In the genomic region with DNA sequence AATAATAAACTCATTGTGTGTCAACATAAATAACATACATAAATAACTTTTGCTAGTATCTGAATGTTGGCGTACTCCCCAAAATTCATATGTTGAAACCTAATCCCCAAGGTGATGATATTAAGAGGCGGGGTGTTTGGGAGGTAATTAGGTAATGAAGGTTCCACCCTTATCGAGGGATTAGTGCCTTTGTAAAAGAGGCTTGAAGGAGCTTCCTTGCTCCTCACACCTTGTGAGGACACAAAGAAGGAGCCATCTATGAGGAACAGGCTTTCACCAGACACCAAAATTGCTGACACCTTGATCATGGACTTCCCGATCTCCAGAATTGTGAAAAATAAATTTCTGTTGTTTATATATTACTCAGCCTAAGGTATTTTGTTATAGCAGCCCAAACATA, we compare ENCODE assay signal across 1 cellular context.
TF ChIP-seq lines count a peak whose summit lies in the region.

No MANE protein-coding gene starts in this region.

TF ChIP-seq in K562, 482 proteins besides CTCF, POLR2A, EP300 and RAD21:
- TF ChIP-seq ZNF316 (IDR thresholded peaks at IDR 0.05), result peak; percentile 30; the same call in 1 of the 2 replicates
- TF ChIP-seq, protein P1, sequence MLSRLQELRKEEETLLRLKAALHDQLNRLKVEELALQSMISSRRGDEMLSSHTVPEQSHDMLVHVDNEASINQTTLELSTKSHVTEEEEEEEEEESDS (CRISPR knock-in tag; IDR thresholded peaks at IDR 0.05), result no peak
